Comparison of ENCODE assay signal across 27 cellular contexts in the genomic region with DNA sequence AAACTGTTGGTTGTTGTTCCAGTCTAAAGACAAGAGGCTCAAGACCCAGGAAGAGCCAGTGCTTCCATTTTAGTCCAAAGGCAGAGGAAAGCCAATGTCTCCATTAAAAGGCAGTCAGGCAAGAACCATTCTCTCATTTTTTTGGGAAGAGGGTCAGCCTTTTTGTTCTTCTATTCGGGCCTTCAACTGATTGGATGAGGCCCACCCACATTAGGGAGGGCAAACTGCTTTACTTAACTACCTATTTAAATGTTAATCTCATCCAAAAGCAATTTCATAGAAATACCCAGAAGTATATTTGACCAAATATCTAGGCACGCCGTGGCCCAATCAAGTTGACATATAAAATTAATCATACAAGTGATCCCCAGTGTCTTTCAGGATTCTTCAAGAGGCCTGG.
"Had no signal": no experiment of that assay in that cellular context is flagged by ENCODE, and none has a peak within 500 bp of the region (broad histone marks: within the 10 kb centered on the region; RNA-seq: fewer than 3 reads in every experiment).

No MANE protein-coding gene starts in this region.

- H3K27ac ChIP-seq: stomach, suprapubic skin, testis, thoracic aorta, thyroid gland, tibial artery, tibial nerve, transverse colon, upper lobe of left lung, upper lobe of right lung, uterus, vagina had no signal

- H3K27me3 ChIP-seq: testis, thyroid gland, tibial nerve, upper lobe of left lung, uterus, vagina had no signal

- H3K4me3 ChIP-seq: stomach, suprapubic skin, testis, thoracic aorta, thyroid gland, tibial artery, tibial nerve, transverse colon, upper lobe of left lung, upper lobe of right lung, uterus, vagina had no signal

- ATAC-seq: stimulated activated effector memory CD8-positive, alpha-beta T cell treated with anti-CD3 and anti-CD28 coated beads, Interleukin-12 subunit alpha, Interleukin-12 subunit beta, amount 100 ng/mL, for 72 hours; stimulated activated memory B cell treated with anti-CD40 and anti-IgM and Interleukin-4, amounts not matched to agents 10 μg/mL and 1 μg/mL and 100 μg/mL, for 72 hours; stimulated activated naive B cell treated with anti-CD40 and anti-IgM and Interleukin-4, amounts not matched to agents 10 μg/mL and 1 μg/mL and 100 μg/mL, for 72 hours; stimulated activated naive CD8-positive, alpha-beta T cell treated with anti-CD3 and anti-CD28 coated beads, Interleukin-15, amount 100 ng/mL, for 72 hours; stimulated activated naive CD8-positive, alpha-beta T cell treated with anti-CD3 and anti-CD28 coated beads, Interleukin-15, Interleukin-2, amounts not matched to agents 100 U/mL and 50 U/mL, for 24 hours; upper lobe of right lung had no signal

- H3K36me3 ChIP-seq: stomach, suprapubic skin, thoracic aorta, thyroid gland, tibial artery, tibial nerve, transverse colon, upper lobe of left lung, upper lobe of right lung, uterus, vagina had no signal

- H3K9me3 ChIP-seq: suprapubic skin, testis, thoracic aorta, thyroid gland, upper lobe of right lung, uterus, vagina had no signal

- H3K4me1 ChIP-seq: stomach, suprapubic skin, testis, thyroid gland, tibial artery, tibial nerve, upper lobe of left lung, upper lobe of right lung, uterus, vagina had no signal

- DNase-seq: stimulated activated CD4-positive, alpha-beta T cell treated with anti-CD3 and anti-CD28 coated beads, Interleukin-2, amount 100 ng/mL, for 48 hours; stimulated activated CD4-positive, alpha-beta T cell treated with anti-CD3 and anti-CD28 coated beads, Interleukin-4, amount 100 ng/mL, for 1 hour; stimulated activated CD4-positive, alpha-beta T cell treated with anti-CD3 and anti-CD28 coated beads, Interleukin-4, amount 100 ng/mL, for 24 hours; stimulated activated CD4-positive, alpha-beta T cell treated with anti-CD3 and anti-CD28 coated beads, Interleukin-4, amount 100 ng/mL, for 4 hours; stimulated activated CD8-positive, alpha-beta memory T cell treated with anti-CD3 and anti-CD28 coated beads, Interleukin-4, amount 100 ng/mL, for 48 hours; stimulated activated naive B cell treated with anti-CD40 and anti-IgM and Interleukin-4, amounts not matched to agents 10 μg/mL and 1 μg/mL and 100 μg/mL, for 72 hours; stimulated activated naive CD4-positive, alpha-beta T cell; stimulated activated naive CD4-positive, alpha-beta T cell treated with Interleukin-2 at 50 U/mL for 16 hours; stimulated activated naive CD8-positive, alpha-beta T cell treated with anti-CD3 and anti-CD28 coated beads, Interleukin-15, amount 100 ng/mL, for 72 hours; stimulated activated naive CD8-positive, alpha-beta T cell treated with anti-CD3 and anti-CD28 coated beads, Interleukin-15, Interleukin-2, amounts not matched to agents 100 U/mL and 50 U/mL, for 24 hours; stomach; substantia nigra; testis; thyroid gland; tibial artery; transverse colon; trophoblast cell; upper lobe of left lung; upper lobe of right lung; uterus had no signal

- FAIRE-seq: urothelium cell line had no signal
